In the genomic region with DNA sequence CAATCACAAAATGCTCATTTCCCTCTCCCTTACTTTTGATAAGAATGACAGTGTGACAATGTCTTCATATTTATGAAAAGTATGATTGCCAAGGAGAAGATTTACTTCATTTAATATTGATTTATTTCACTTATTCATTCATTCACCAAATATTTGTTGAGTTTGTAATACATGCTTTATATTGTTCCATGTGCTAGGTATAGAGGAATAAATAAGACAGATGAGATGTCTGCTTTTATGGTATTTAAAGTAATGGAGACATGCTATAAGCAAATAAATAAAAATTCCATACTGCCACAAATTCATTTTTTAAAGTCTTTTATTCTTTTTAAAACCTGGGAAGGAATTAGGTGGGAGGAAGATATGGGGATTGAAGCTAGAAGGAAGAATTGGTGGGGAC, we compare ENCODE assay signal across 34 cellular contexts.
"Had no signal": no experiment of that assay in that cellular context is flagged by ENCODE, and none has a peak within 500 bp of the region (broad histone marks: within the 10 kb centered on the region; RNA-seq: fewer than 3 reads in every experiment).

No MANE protein-coding gene starts in this region.

- H3K9ac ChIP-seq: KMS-11 had no signal

- H3K9me3 ChIP-seq: MG63 had no signal

- DNase-seq: Karpas-422, Kasumi-1, MG63, MM.1S, MV-4-11, NCI-H1048, NCI-H1092, NCI-H1092 treated with DMSO at 0.1 percent for 48 hours, NCI-H1105, NCI-H1105 treated with DMSO at 0.1 percent for 48 hours, NCI-H1417, NCI-H1417 treated with DMSO at 0.1 percent for 48 hours, NCI-H1436, NCI-H1436 treated with DMSO at 0.1 percent for 48 hours, NCI-H146, NCI-H1694, NCI-H1694 treated with DMSO at 0.1 percent for 48 hours, NCI-H187, NCI-H187 treated with DMSO at 0.1 percent for 48 hours, NCI-H1930, NCI-H2029, NCI-H2029 treated with DMSO at 0.1 percent for 48 hours, NCI-H2081, NCI-H2081 treated with DMSO at 0.1 percent for 48 hours, NCI-H2107, NCI-H2171, NCI-H2171 treated with DMSO at 0.1 percent for 48 hours, NCI-H2227 treated with DMSO at 0.1 percent for 48 hours, NCI-H226, NCI-H345, NCI-H446, NCI-H446 treated with DMSO at 0.1 percent for 48 hours, NCI-H510A had no signal

- H3K4me2 ChIP-seq: KMS-11 had no signal

- H3K4me3 ChIP-seq: MG63 had no signal

- H3K27ac ChIP-seq: KMS-11 had no signal

- H3K36me3 ChIP-seq: MG63 had no signal

- H3K27me3 ChIP-seq: MG63 had no signal
